ENCODE assay signal across 8 cellular contexts in genomic region chr12:14664434-14665023, GRCh38. TPM values are rescaled to one million over a fixed set of nuclear protein-coding genes. Genes with fewer than 3 reads are reported as not detected.
A peak's percentile ranks its signal among the peaks of the same experiment; 100 is the strongest.
DNase-seq lines count a peak whose midpoint lies in the region; ATAC-seq and TF ChIP-seq lines count a peak whose summit lies in the region.

No MANE protein-coding gene starts in this region.

- no peaks in the 10 kb centered on the region for H3K36me3 ChIP-seq in gastroesophageal sphincter
- no peaks in the 10 kb centered on the region for H3K36me3 ChIP-seq in sigmoid colon

- no peaks in the 10 kb centered on the region for H3K9me3 Mint-ChIP-seq in CD4-positive, alpha-beta T cell

- H3K27me3 Mint-ChIP-seq in CD4-positive, alpha-beta T cell = peaks cover 6% of the 10 kb centered on the region

- H3K4me1 Mint-ChIP-seq in CD4-positive, alpha-beta T cell (ENCODE audit: low read depth) = peaks cover 5% of the 10 kb centered on the region

- H3K9me3 ChIP-seq in CD4-positive, alpha-beta T cell (ENCODE audit: control insufficient read depth, low read length) = no peaks in the 10 kb centered on the region
- H3K9me3 ChIP-seq in gastroesophageal sphincter (no peaks in the 10 kb centered on the region), sigmoid colon (no peaks in the 10 kb centered on the region)

- CTCF ChIA-PET in CD4-positive, alpha-beta T cell (lab: Charles Lee) = interaction anchor here (0.6 to 1.8 kb wide), 8 partner anchors 12 to 427 kb away, joined by 3 to 7 read pairs (median 3); no protein-coding TSS in a partner anchor

- DNase-seq in CD4-positive, alpha-beta T cell = peak in 6 of 10 experiments; percentile 11 to 30 (median 12)
- peak; percentile 26 for DNase-seq in NCI-H2081 treated with DMSO at 0.1 percent for 48 hours (lab: John Stamatoyannopoulos, UW)
- peak; percentile 29 for DNase-seq in activated CD4-positive, alpha-beta T cell treated with anti-CD3 and anti-CD28 coated beads for 48 hours
- DNase-seq in sigmoid colon = no peak

- H3K27ac Mint-ChIP-seq in CD4-positive, alpha-beta T cell = no peak overlapping the region

- TF ChIP-seq CTCF in CD4-positive, alpha-beta T cell (IDR thresholded peaks at IDR 0.05) = peak; percentile 77
- peak; percentile 29 to 62 (median 60) for TF ChIP-seq CTCF in gastroesophageal sphincter (IDR thresholded peaks at IDR 0.05)
- peak; percentile 30 to 56 (median 42) for TF ChIP-seq CTCF in sigmoid colon (IDR thresholded peaks at IDR 0.05)

- TF ChIP-seq EP300 in gastroesophageal sphincter (IDR thresholded peaks at IDR 0.05) = no peak
- no peak for TF ChIP-seq EP300 in sigmoid colon (IDR thresholded peaks at IDR 0.05)

- POLR2A ChIA-PET in CD4-positive, alpha-beta T cell (lab: Charles Lee) = no interaction called here

- no peak overlapping the region for H3K4me3 ChIP-seq in gastroesophageal sphincter
- H3K4me3 ChIP-seq in sigmoid colon = no peak overlapping the region

- WGBS in gastroesophageal sphincter (ENCODE audit: low coverage in 1 of 2), 2 donors = 61 to 71% methylated on average over 4 to 5 of the region's 7 CpGs
- WGBS in sigmoid colon, 2 donors = 69 to 71% methylated on average over 7 of the region's 7 CpGs

- peak; percentile 97 for ATAC-seq in CD4-positive, alpha-beta T cell (ENCODE audit: poor library complexity)
- peak; percentile 47 for ATAC-seq in GM18502 (IDR thresholded peaks at IDR 0.05; ENCODE audit: poor library complexity, unreplicated experiment)
- ATAC-seq in gastroesophageal sphincter = no peak
- ATAC-seq in HG03439 (IDR thresholded peaks at IDR 0.05; ENCODE audit: unreplicated experiment) = no peak
- ATAC-seq in GM19452 (IDR thresholded peaks at IDR 0.05; ENCODE audit: unreplicated experiment) = no peak

- TF ChIP-seq POLR2A in gastroesophageal sphincter (IDR thresholded peaks at IDR 0.05) (no peak), sigmoid colon (IDR thresholded peaks at IDR 0.05) (no peak)

- no peak overlapping the region for H3K27ac ChIP-seq in CD4-positive, alpha-beta T cell (ENCODE audit: low read depth, low read length)
- H3K27ac ChIP-seq in gastroesophageal sphincter = no peak overlapping the region
- H3K27ac ChIP-seq in sigmoid colon = no peak overlapping the region

- no peaks in the 10 kb centered on the region for H3K4me1 ChIP-seq in gastroesophageal sphincter
- H3K4me1 ChIP-seq in sigmoid colon = no peaks in the 10 kb centered on the region

- H3K36me3 Mint-ChIP-seq in CD4-positive, alpha-beta T cell (ENCODE audit: low read depth) = no peaks in the 10 kb centered on the region

- H3K4me3 Mint-ChIP-seq in CD4-positive, alpha-beta T cell = no peak overlapping the region

- intact Hi-C loops in CD4-positive, alpha-beta T cell (cut with DNase I, micrococcal nuclease) = loop anchor here (1.0 to 10.0 kb wide), 5 partner anchors 34 to 1387 kb away; no protein-coding TSS in a partner anchor
- intact Hi-C loops in sigmoid colon (cut with DNase I) = loop anchor here (2.0 kb wide), 1 partner anchor 426 kb away; no protein-coding TSS in a partner anchor

- no peaks in the 10 kb centered on the region for H3K27me3 ChIP-seq in CD4-positive, alpha-beta T cell (ENCODE audit: control insufficient read depth, insufficient read depth, low read length)
- H3K27me3 ChIP-seq in gastroesophageal sphincter (no peaks in the 10 kb centered on the region), sigmoid colon (no peaks in the 10 kb centered on the region)

RNA-seq across cellular contexts. Expression of gene GUCY2C, which starts 31.9 kb away (rescaled TPM):
- total RNA-seq in CD4-positive, alpha-beta T cell = not detected
- total RNA-seq in gastroesophageal sphincter = not detected
- total RNA-seq in sigmoid colon = under 1 TPM in 1 of 4 donors, not detected in 3; 0.55 TPM
- polyA plus RNA-seq in sigmoid colon = 10 to 100 TPM in 1 of 3 donors, 1 to 10 TPM in 2; 8.4 to 26.9 (median 9.0) TPM

Comparison
In these comparisons a context has a peak if more than half of its experiments do, and no peak if none do; other contexts are left out.
1. ATAC-seq: peak in CD4-positive, alpha-beta T cell (single experiment) and GM18502 (single experiment); none in gastroesophageal sphincter (single experiment), HG03439 (single experiment) and GM19452 (single experiment).
2. Peak in every context shown above with its lines, with median percentiles within 50 percentile points of each other: CTCF ChIP-seq.